Comparison of ENCODE assay signal across 9 cellular contexts in genomic region chr13:51818771-51819511, GRCh38. TPM values are rescaled to one million over a fixed set of nuclear protein-coding genes. Genes with fewer than 3 reads are reported as not detected.
DNase-seq lines count a peak whose midpoint lies in the region; ATAC-seq and TF ChIP-seq lines count a peak whose summit lies in the region.
"Had no signal": no experiment of that assay in that cellular context is flagged by ENCODE, and none has a peak within 500 bp of the region (broad histone marks: within the 10 kb centered on the region; RNA-seq: fewer than 3 reads in every experiment).

No MANE protein-coding gene starts in this region.

- DNase-seq in activated CD4-positive, alpha-beta T cell treated with anti-CD3 and anti-CD28 coated beads for 4 hours, result peak; percentile 38 to 47
- DNase-seq in activated CD4-positive, alpha-beta T cell treated with anti-CD3 and anti-CD28 coated beads, Interleukin-2, amount 50 U/mL, for 1 hour, result no peak
- DNase-seq in activated CD4-positive, alpha-beta T cell treated with anti-CD3 and anti-CD28 coated beads, Interleukin-2, amount 10 ng/mL, durations not matched to agents 24 days and 14 days, result peak; percentile 73
- DNase-seq in stimulated activated naive B cell treated with anti-CD40 and anti-IgM and Interleukin-4, amounts not matched to agents 10 μg/mL and 1 μg/mL and 100 μg/mL, for 72 hours, result peak; percentile 67
- DNase-seq in vagina (ENCODE audit: extremely low spot score in 2 of 2), result no peak
- no peak for DNase-seq in 8988T
- no peak for DNase-seq in DMS53 treated with DMSO at 0.1 percent for 48 hours (lab: John Stamatoyannopoulos, UW; ENCODE audit: unreplicated experiment)

- H3K4me1 Mint-ChIP-seq in activated CD4-positive, alpha-beta T cell treated with anti-CD3 and anti-CD28 coated beads, Interleukin-2, amount 10 ng/mL, durations not matched to agents 24 days and 14 days, result peaks cover 68% of the 10 kb centered on the region
- peaks cover 65 to 68% of the 10 kb centered on the region in 2 donors for H3K4me1 Mint-ChIP-seq in stimulated activated naive B cell treated with anti-CD40 and anti-IgM and Interleukin-4, amounts not matched to agents 10 μg/mL and 1 μg/mL and 100 μg/mL, for 72 hours

- no peaks in the 10 kb centered on the region for H3K36me3 Mint-ChIP-seq in activated CD4-positive, alpha-beta T cell treated with anti-CD3 and anti-CD28 coated beads, Interleukin-2, amount 10 ng/mL, durations not matched to agents 24 days and 14 days (ENCODE audit: low read depth)
- no peaks in the 10 kb centered on the region for H3K36me3 Mint-ChIP-seq in stimulated activated naive B cell treated with anti-CD40 and anti-IgM and Interleukin-4, amounts not matched to agents 10 μg/mL and 1 μg/mL and 100 μg/mL, for 72 hours

- no peaks in the 10 kb centered on the region for H3K36me3 ChIP-seq in gastroesophageal sphincter
- H3K36me3 ChIP-seq in vagina, result no peaks in the 10 kb centered on the region

- H3K9me3 Mint-ChIP-seq in activated CD4-positive, alpha-beta T cell treated with anti-CD3 and anti-CD28 coated beads, Interleukin-2, amount 10 ng/mL, durations not matched to agents 24 days and 14 days, result no peaks in the 10 kb centered on the region
- H3K9me3 Mint-ChIP-seq in stimulated activated naive B cell treated with anti-CD40 and anti-IgM and Interleukin-4, amounts not matched to agents 10 μg/mL and 1 μg/mL and 100 μg/mL, for 72 hours, result no peaks in the 10 kb centered on the region

- intact Hi-C loops in activated CD4-positive, alpha-beta T cell treated with anti-CD3 and anti-CD28 coated beads, Interleukin-2, amount 10 ng/mL, durations not matched to agents 24 days and 14 days (cut with micrococcal nuclease), result loop anchor here (1.0 to 5.0 kb wide), 4 partner anchors 17 to 193 kb away; partner anchors contain the start of genes ALG11 and ATP7B
- intact Hi-C loops in vagina (cut with DNase I), result loop anchor here (10.0 kb wide), 1 partner anchor 306 kb away; the partner anchor contains the start of gene NEK5

- H3K9me3 ChIP-seq in gastroesophageal sphincter, result no peaks in the 10 kb centered on the region
- H3K9me3 ChIP-seq in vagina, result no peaks in the 10 kb centered on the region

- H3K27ac Mint-ChIP-seq in activated CD4-positive, alpha-beta T cell treated with anti-CD3 and anti-CD28 coated beads, Interleukin-2, amount 10 ng/mL, durations not matched to agents 24 days and 14 days, result peak overlapping the region; percentile 85
- H3K27ac Mint-ChIP-seq in stimulated activated naive B cell treated with anti-CD40 and anti-IgM and Interleukin-4, amounts not matched to agents 10 μg/mL and 1 μg/mL and 100 μg/mL, for 72 hours, result peak overlapping the region; percentile 89

- peaks cover 5% of the 10 kb centered on the region for H3K27me3 Mint-ChIP-seq in activated CD4-positive, alpha-beta T cell treated with anti-CD3 and anti-CD28 coated beads, Interleukin-2, amount 10 ng/mL, durations not matched to agents 24 days and 14 days
- no peaks in the 10 kb centered on the region for H3K27me3 Mint-ChIP-seq in stimulated activated naive B cell treated with anti-CD40 and anti-IgM and Interleukin-4, amounts not matched to agents 10 μg/mL and 1 μg/mL and 100 μg/mL, for 72 hours

- no peak overlapping the region for H3K4me3 ChIP-seq in gastroesophageal sphincter
- H3K4me3 ChIP-seq in vagina, result no peak overlapping the region

- no peaks in the 10 kb centered on the region for H3K27me3 ChIP-seq in gastroesophageal sphincter
- no peaks in the 10 kb centered on the region for H3K27me3 ChIP-seq in vagina

- peak; percentile 56 for ATAC-seq in gastroesophageal sphincter
- peak; percentile 78 to 82 for ATAC-seq in stimulated activated naive B cell treated with anti-CD40 and anti-IgM and Interleukin-4, amounts not matched to agents 10 μg/mL and 1 μg/mL and 100 μg/mL, for 72 hours (replicated peaks)

- no peak for TF ChIP-seq EP300 in gastroesophageal sphincter (IDR thresholded peaks at IDR 0.05)

- 53 to 68% methylated on average over 6 to 7 of the region's 9 CpGs for WGBS in gastroesophageal sphincter (ENCODE audit: low coverage in 1 of 2), 2 donors

- TF ChIP-seq POLR2A in gastroesophageal sphincter (IDR thresholded peaks at IDR 0.05), result no peak
- TF ChIP-seq POLR2A in vagina (IDR thresholded peaks at IDR 0.05), result no peak

- H3K4me3 Mint-ChIP-seq in activated CD4-positive, alpha-beta T cell treated with anti-CD3 and anti-CD28 coated beads, Interleukin-2, amount 10 ng/mL, durations not matched to agents 24 days and 14 days, result peak overlapping the region; percentile 41
- H3K4me3 Mint-ChIP-seq in stimulated activated naive B cell treated with anti-CD40 and anti-IgM and Interleukin-4, amounts not matched to agents 10 μg/mL and 1 μg/mL and 100 μg/mL, for 72 hours, result peak overlapping the region; percentile 38 to 44

- H3K4me1 ChIP-seq in gastroesophageal sphincter (peaks cover 0 to 17% (median 3%) of the 10 kb centered on the region in 3 donors), vagina (peaks cover 34% of the 10 kb centered on the region)

- no peak for TF ChIP-seq CTCF in gastroesophageal sphincter (IDR thresholded peaks at IDR 0.05)
- TF ChIP-seq CTCF in vagina (IDR thresholded peaks at IDR 0.05), result no peak

- H3K27ac ChIP-seq in gastroesophageal sphincter (peak overlapping the region in 1 of 4 donors; percentile 32), vagina (no peak overlapping the region)

RNA-seq across cellular contexts. Expression of gene DHRS12, which starts 15.0 kb away (rescaled TPM):
- 3.2 and 3.9 TPM in 2 replicates for total RNA-seq in activated CD4-positive, alpha-beta T cell treated with anti-CD3 and anti-CD28 coated beads, Interleukin-2, amount 10 ng/mL, durations not matched to agents 24 days and 14 days
- total RNA-seq in gastroesophageal sphincter (10 to 100 TPM in 3 of 4 donors, 1 to 10 TPM in 1; 9.2 to 23.3 (median 19.2) TPM), vagina (12.5 TPM)

RNA-seq across cellular contexts. Expression of gene TMEM272, which starts 26.0 kb away (rescaled TPM):
- 0.38 and 0.77 TPM in 2 replicates for total RNA-seq in activated CD4-positive, alpha-beta T cell treated with anti-CD3 and anti-CD28 coated beads, Interleukin-2, amount 10 ng/mL, durations not matched to agents 24 days and 14 days
- total RNA-seq in gastroesophageal sphincter (under 1 TPM in 2 of 4 donors, not detected in 2; 0.13 to 0.15 TPM), vagina (0.25 TPM)
- total RNA-seq: pulmonary artery endothelial cell had no signal

RNA-seq across cellular contexts. Expression of gene CCDC70, which starts 42.8 kb away (rescaled TPM):
- not detected in 2 replicates for total RNA-seq in activated CD4-positive, alpha-beta T cell treated with anti-CD3 and anti-CD28 coated beads, Interleukin-2, amount 10 ng/mL, durations not matched to agents 24 days and 14 days
- total RNA-seq in gastroesophageal sphincter (not detected), vagina (not detected)
- total RNA-seq: pulmonary artery endothelial cell had no signal

Comparison
In these comparisons a context has a peak if more than half of its experiments do, and no peak if none do; other contexts are left out.
1. DNase-seq: peak in activated CD4-positive, alpha-beta T cell treated with anti-CD3 and anti-CD28 coated beads for 4 hours (2 of 2), activated CD4-positive, alpha-beta T cell treated with anti-CD3 and anti-CD28 coated beads, Interleukin-2, amount 10 ng/mL, durations not matched to agents 24 days and 14 days (single experiment) and stimulated activated naive B cell treated with anti-CD40 and anti-IgM and Interleukin-4, amounts not matched to agents 10 μg/mL and 1 μg/mL and 100 μg/mL, for 72 hours (single experiment); none in activated CD4-positive, alpha-beta T cell treated with anti-CD3 and anti-CD28 coated beads, Interleukin-2, amount 50 U/mL, for 1 hour (single experiment), vagina (0 of 2), 8988T (single experiment) and DMS53 treated with DMSO at 0.1 percent for 48 hours (single experiment).